In the genomic region with DNA sequence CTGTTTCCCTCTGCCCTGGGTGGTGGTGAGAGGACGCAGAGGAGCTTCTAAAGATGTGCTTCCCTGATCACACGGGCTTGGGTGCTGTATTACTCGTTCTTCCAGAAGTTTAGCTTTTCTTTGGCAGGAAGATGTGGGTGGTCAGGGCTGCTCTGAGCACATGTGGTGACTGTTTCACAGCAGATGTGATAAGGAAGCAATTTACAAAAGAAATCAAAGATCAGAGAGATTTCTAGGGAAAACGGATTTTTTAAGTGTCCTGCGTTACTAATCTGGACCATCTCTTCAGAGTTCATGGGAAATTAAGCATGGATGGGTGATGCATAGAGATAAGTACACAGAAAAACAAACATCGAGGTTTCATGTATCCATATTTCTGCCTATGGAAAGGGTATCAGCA, we compare ENCODE assay signal across 1 cellular context.
TF ChIP-seq lines count a peak whose summit lies in the region.

No MANE protein-coding gene starts in this region.

TF ChIP-seq in SK-N-SH treated with all-trans-retinoic acid at 6 μM for 48 hours, 23 proteins besides CTCF, POLR2A, EP300 and RAD21:
- TF ChIP-seq ZC3H10 (CRISPR knock-in tag; IDR thresholded peaks at IDR 0.05) (no peak), GLIS3 (CRISPR knock-in tag; IDR thresholded peaks at IDR 0.05) (no peak), TCF4 (CRISPR knock-in tag; IDR thresholded peaks at IDR 0.05; ENCODE audit: borderline replicate concordance) (peak; percentile 83; the same call in 1 of the 2 replicates)
- TF ChIP-seq, protein P1, sequence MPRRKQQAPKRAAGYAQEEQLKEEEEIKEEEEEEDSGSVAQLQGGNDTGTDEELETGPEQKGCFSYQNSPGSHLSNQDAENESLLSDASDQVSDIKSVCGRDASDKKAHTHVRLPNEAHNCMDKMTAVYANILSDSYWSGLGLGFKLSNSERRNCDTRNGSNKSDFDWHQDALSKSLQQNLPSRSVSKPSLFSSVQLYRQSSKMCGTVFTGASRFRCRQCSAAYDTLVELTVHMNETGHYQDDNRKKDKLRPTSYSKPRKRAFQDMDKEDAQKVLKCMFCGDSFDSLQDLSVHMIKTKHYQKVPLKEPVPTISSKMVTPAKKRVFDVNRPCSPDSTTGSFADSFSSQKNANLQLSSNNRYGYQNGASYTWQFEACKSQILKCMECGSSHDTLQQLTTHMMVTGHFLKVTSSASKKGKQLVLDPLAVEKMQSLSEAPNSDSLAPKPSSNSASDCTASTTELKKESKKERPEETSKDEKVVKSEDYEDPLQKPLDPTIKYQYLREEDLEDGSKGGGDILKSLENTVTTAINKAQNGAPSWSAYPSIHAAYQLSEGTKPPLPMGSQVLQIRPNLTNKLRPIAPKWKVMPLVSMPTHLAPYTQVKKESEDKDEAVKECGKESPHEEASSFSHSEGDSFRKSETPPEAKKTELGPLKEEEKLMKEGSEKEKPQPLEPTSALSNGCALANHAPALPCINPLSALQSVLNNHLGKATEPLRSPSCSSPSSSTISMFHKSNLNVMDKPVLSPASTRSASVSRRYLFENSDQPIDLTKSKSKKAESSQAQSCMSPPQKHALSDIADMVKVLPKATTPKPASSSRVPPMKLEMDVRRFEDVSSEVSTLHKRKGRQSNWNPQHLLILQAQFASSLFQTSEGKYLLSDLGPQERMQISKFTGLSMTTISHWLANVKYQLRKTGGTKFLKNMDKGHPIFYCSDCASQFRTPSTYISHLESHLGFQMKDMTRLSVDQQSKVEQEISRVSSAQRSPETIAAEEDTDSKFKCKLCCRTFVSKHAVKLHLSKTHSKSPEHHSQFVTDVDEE (CRISPR knock-in tag; IDR thresholded peaks at IDR 0.05): peak; percentile 63; the same call in 1 of the 2 replicates
